ENCODE assay signal across 26 cellular contexts in the genomic region with DNA sequence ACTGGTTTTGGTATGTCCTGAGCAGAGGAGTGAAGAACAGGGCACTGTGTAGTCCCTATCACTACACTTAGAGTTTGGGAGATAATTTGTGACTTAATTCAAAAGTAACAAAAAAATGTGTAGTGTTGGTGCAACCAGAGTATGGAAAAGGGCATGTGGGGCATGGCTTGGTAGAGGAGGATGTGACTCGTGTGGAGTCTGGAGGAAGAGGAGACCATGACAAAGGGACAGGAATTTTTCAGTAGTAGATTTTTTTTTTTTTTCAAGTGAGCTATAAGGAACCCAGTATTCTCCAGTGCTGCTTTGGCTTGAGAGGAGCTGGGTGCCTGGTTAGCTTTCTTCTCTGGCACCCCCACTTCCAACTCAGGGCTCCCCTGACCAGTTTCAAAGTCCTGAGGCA. TPM values are rescaled to one million over a fixed set of nuclear protein-coding genes. Genes with fewer than 3 reads are reported as not detected.
DNase-seq lines count a peak whose midpoint lies in the region; ATAC-seq, FAIRE-seq and TF ChIP-seq lines count a peak whose summit lies in the region.
"Had no signal": no experiment of that assay in that cellular context is flagged by ENCODE, and none has a peak within 500 bp of the region (broad histone marks: within the 10 kb centered on the region; RNA-seq: fewer than 3 reads in every experiment).

No MANE protein-coding gene starts in this region.

- peaks cover 16% of the 10 kb centered on the region for H3K4me1 Mint-ChIP-seq in endodermal cell
- H3K4me1 Mint-ChIP-seq in stimulated activated effector memory CD8-positive, alpha-beta T cell treated with anti-CD3 and anti-CD28 coated beads, Interleukin-12 subunit alpha, Interleukin-12 subunit beta, amount 100 ng/mL, for 72 hours: peaks cover 27% of the 10 kb centered on the region

- peak overlapping the region; percentile 2 for H3K27ac Mint-ChIP-seq in endodermal cell
- peak overlapping the region; percentile 15 for H3K27ac Mint-ChIP-seq in stimulated activated effector memory CD8-positive, alpha-beta T cell treated with anti-CD3 and anti-CD28 coated beads, Interleukin-12 subunit alpha, Interleukin-12 subunit beta, amount 100 ng/mL, for 72 hours
- H3K27ac Mint-ChIP-seq: activated naive CD4-positive, alpha-beta T cell treated with anti-CD3 and anti-CD28 coated beads, Interleukin-2, amount 10 ng/mL, durations not matched to agents 7 days and 5 days; natural killer cell treated with Interleukin-12 subunit alpha and Interleukin-12 subunit beta and Interleukin-15 and Interleukin-18, amount 100 ng/mL, for 72 hours; stimulated activated memory B cell treated with anti-CD40 and anti-IgM and Interleukin-4, amounts not matched to agents 10 μg/mL and 1 μg/mL and 100 μg/mL, for 72 hours had no signal

- intact Hi-C loops in HepG2 (cut with micrococcal nuclease; ENCODE audit: unreplicated experiment) (no loop called here), right lobe of liver (cut with DNase I) (no loop called here), PC-3 (cut with micrococcal nuclease) (no loop called here)

- no peak for FAIRE-seq in HepG2 (lab: Jason Lieb, UNC)
- no peak for FAIRE-seq in D721Med (lab: Jason Lieb, UNC)
- FAIRE-seq: astrocyte, GM12891 had no signal

- TF ChIP-seq POLR2A in HepG2 (IDR thresholded peaks at IDR 0.05; ENCODE audit: insufficient read depth in 1 of 2, low read depth in 2 of 2, low read length in 2 of 2) (no peak), right lobe of liver (IDR thresholded peaks at IDR 0.05) (no peak)

- no peaks in the 10 kb centered on the region for H3K9me2 ChIP-seq in PC-3 (replicated peaks; ENCODE audit: low read length)

- peaks cover 34% of the 10 kb centered on the region for H3K36me3 Mint-ChIP-seq in endodermal cell (ENCODE audit: low read depth)
- H3K36me3 Mint-ChIP-seq in stimulated activated effector memory CD8-positive, alpha-beta T cell treated with anti-CD3 and anti-CD28 coated beads, Interleukin-12 subunit alpha, Interleukin-12 subunit beta, amount 100 ng/mL, for 72 hours: peaks cover 36% of the 10 kb centered on the region
- H3K36me3 Mint-ChIP-seq: natural killer cell treated with Interleukin-12 subunit alpha and Interleukin-12 subunit beta and Interleukin-15 and Interleukin-18, amount 100 ng/mL, for 72 hours had no signal

- H3K27me3 ChIP-seq in HepG2 (ENCODE audit: control insufficient read depth in 1 of 2, insufficient read depth in 2 of 2, low read length in 2 of 2): no peaks in the 10 kb centered on the region
- H3K27me3 ChIP-seq in right lobe of liver: no peaks in the 10 kb centered on the region
- no peaks in the 10 kb centered on the region for H3K27me3 ChIP-seq in PC-3 (ENCODE audit: low read length)
- no peaks in the 10 kb centered on the region for H3K27me3 ChIP-seq in endodermal cell (ENCODE audit: control insufficient read depth, insufficient read depth, low read length, poor library complexity, severe bottlenecking)
- H3K27me3 ChIP-seq: sigmoid colon, thyroid gland had no signal

- H3K27ac ChIP-seq in HepG2 (ENCODE audit: extremely low read length, insufficient read depth, low read length) (peak overlapping the region; percentile 1), right lobe of liver (no peak overlapping the region), PC-3 (ENCODE audit: low read length) (0 out of 2 replicates have a peak overlapping the region, but pooled peaks have one; percentile 3), endodermal cell (ENCODE audit: low read depth, low read length) (no peak overlapping the region)
- H3K27ac ChIP-seq: parathyroid adenoma, sigmoid colon, thyroid gland had no signal

- H2AFZ ChIP-seq in HepG2 (ENCODE audit: low read length) (no peak overlapping the region), PC-3 (ENCODE audit: low read length) (no peak overlapping the region)
- H2AFZ ChIP-seq: parathyroid adenoma had no signal

- no peaks in the 10 kb centered on the region for H4K20me1 ChIP-seq in HepG2 (ENCODE audit: insufficient read depth, low read length)
- no peaks in the 10 kb centered on the region for H4K20me1 ChIP-seq in PC-3 (ENCODE audit: low read length)

- H3K79me2 ChIP-seq in HepG2 (ENCODE audit: insufficient read depth, low read length): peaks cover 4% of the 10 kb centered on the region
- H3K79me2 ChIP-seq in PC-3 (ENCODE audit: low read length): peaks cover 9% of the 10 kb centered on the region

- H3K4me2 ChIP-seq in HepG2 (ENCODE audit: low read depth, low read length) (no peak overlapping the region), PC-3 (ENCODE audit: low read length) (0 out of 2 replicates have a peak overlapping the region, but pooled peaks have one; percentile 2)

- H3K4me3 ChIP-seq in HepG2 (replicated peaks in 1 of 3; ENCODE audit: insufficient read depth in 1 of 3, low read depth in 2 of 3, low read length in 3 of 3) (no peak overlapping the region), right lobe of liver (no peak overlapping the region), PC-3 (ENCODE audit: low read length) (no peak overlapping the region), endodermal cell (ENCODE audit: low read length) (no peak overlapping the region)
- H3K4me3 ChIP-seq: sigmoid colon, thyroid gland had no signal

- DNase-seq in HepG2 (ENCODE audit: low spot score): no peak
- DNase-seq in right lobe of liver: no peak
- DNase-seq in PC-3: peak; percentile 32
- DNase-seq in endodermal cell: no peak
- DNase-seq in stimulated activated effector memory CD8-positive, alpha-beta T cell treated with anti-CD3 and anti-CD28 coated beads, Interleukin-12 subunit alpha, Interleukin-12 subunit beta, amount 100 ng/mL, for 72 hours (ENCODE audit: low spot score in 2 of 2): no peak
- DNase-seq in H4 (ENCODE audit: low spot score): no peak
- no peak for DNase-seq in D721Med (ENCODE audit: insufficient read length, low spot score)
- DNase-seq: activated naive CD4-positive, alpha-beta T cell treated with anti-CD3 and anti-CD28 coated beads, Interleukin-2, amount 10 ng/mL, durations not matched to agents 7 days and 5 days; activated T-cell treated with anti-CD3 and anti-CD28 coated beads for 4 hours; CD4-positive, alpha-beta memory T cell; cerebellar nuclear complex; DMS53; effector CD4-positive, alpha-beta T cell; glutamatergic neuron; left colon; NCI-H1105 treated with DMSO at 0.1 percent for 48 hours; NCI-H524; sigmoid colon; SW 1271; thyroid gland had no signal

- no peak for TF ChIP-seq RAD21 in HepG2 (CRISPR knock-in tag; IDR thresholded peaks at IDR 0.05)

- no peak overlapping the region for H3K9ac ChIP-seq in HepG2 (ENCODE audit: insufficient read depth, low read depth, low read length)
- H3K9ac ChIP-seq in PC-3 (ENCODE audit: low read length): no peak overlapping the region
- H3K9ac ChIP-seq in endodermal cell (ENCODE audit: extremely low read depth, low read length, poor library complexity, severe bottlenecking): no peak overlapping the region
- H3K9ac ChIP-seq: parathyroid adenoma had no signal

- TF ChIP-seq CTCF in HepG2 (CRISPR knock-in tag; IDR thresholded peaks at IDR 0.05) (no peak), right lobe of liver (IDR thresholded peaks at IDR 0.05) (no peak), PC-3 (conservative IDR thresholded peaks at IDR 0.05; ENCODE audit: low read depth, low read length) (no peak), endodermal cell (conservative IDR thresholded peaks at IDR 0.05) (no peak), D721Med (IDR thresholded peaks at IDR 0.05; ENCODE audit: insufficient read depth, missing control alignments) (no peak)

- H3F3A ChIP-seq in PC-3 (ENCODE audit: low read length, unreplicated experiment): no peaks in the 10 kb centered on the region

- peaks cover 3% of the 10 kb centered on the region for H3K9me3 Mint-ChIP-seq in endodermal cell
- no peaks in the 10 kb centered on the region for H3K9me3 Mint-ChIP-seq in stimulated activated effector memory CD8-positive, alpha-beta T cell treated with anti-CD3 and anti-CD28 coated beads, Interleukin-12 subunit alpha, Interleukin-12 subunit beta, amount 100 ng/mL, for 72 hours
- H3K9me3 Mint-ChIP-seq: activated naive CD4-positive, alpha-beta T cell treated with anti-CD3 and anti-CD28 coated beads, Interleukin-2, amount 10 ng/mL, durations not matched to agents 7 days and 5 days; natural killer cell treated with Interleukin-12 subunit alpha and Interleukin-12 subunit beta and Interleukin-15 and Interleukin-18, amount 100 ng/mL, for 72 hours; stimulated activated memory B cell treated with anti-CD40 and anti-IgM and Interleukin-4, amounts not matched to agents 10 μg/mL and 1 μg/mL and 100 μg/mL, for 72 hours had no signal

- H3K4me1 ChIP-seq in HepG2 (ENCODE audit: insufficient read depth, low read length) (peaks cover 34% of the 10 kb centered on the region), right lobe of liver (peaks cover 0 to 3% (median 0%) of the 10 kb centered on the region in 4 donors), PC-3 (ENCODE audit: insufficient read depth, low read length) (peaks cover 18% of the 10 kb centered on the region), endodermal cell (ENCODE audit: control insufficient read depth, insufficient read depth, low read length) (no peaks in the 10 kb centered on the region)

- TF ChIP-seq EP300 in HepG2 (IDR thresholded peaks at IDR 0.05; ENCODE audit: low read depth in 2 of 2, low read length in 2 of 2): no peak
- TF ChIP-seq EP300 in HepG2 (CRISPR knock-in tag; IDR thresholded peaks at IDR 0.05; ENCODE audit: borderline replicate concordance): no peak

- H3K36me3 ChIP-seq in HepG2 (replicated peaks in 1 of 2; ENCODE audit: control insufficient read depth in 1 of 2, insufficient read depth in 2 of 2, low read length in 2 of 2): no peaks in the 10 kb centered on the region
- H3K36me3 ChIP-seq in right lobe of liver: no peaks in the 10 kb centered on the region
- H3K36me3 ChIP-seq in PC-3 (ENCODE audit: low read depth, low read length): no peaks in the 10 kb centered on the region
- peaks cover 7% of the 10 kb centered on the region for H3K36me3 ChIP-seq in endodermal cell (ENCODE audit: control insufficient read depth, insufficient read depth, low read length)
- H3K36me3 ChIP-seq: thyroid gland had no signal

- no peaks in the 10 kb centered on the region for H3K27me3 Mint-ChIP-seq in endodermal cell (ENCODE audit: insufficient read depth)
- H3K27me3 Mint-ChIP-seq: CD4-positive, alpha-beta memory T cell; natural killer cell treated with Interleukin-12 subunit alpha and Interleukin-12 subunit beta and Interleukin-15 and Interleukin-18, amount 100 ng/mL, for 72 hours; stimulated activated memory B cell treated with anti-CD40 and anti-IgM and Interleukin-4, amounts not matched to agents 10 μg/mL and 1 μg/mL and 100 μg/mL, for 72 hours had no signal

- in situ Hi-C loops in HepG2 (cut with HindIII; ENCODE audit: extremely low pct_ligation_motif_present, low pct_unique_long_range_greater_than_20kb): no loop called here

- no TSS peak for BruUV-seq in HepG2 (replicated peaks; lab: Mats Ljungman, UMichigan)
- no TSS peak for BruUV-seq in PC-3 (replicated peaks; lab: Mats Ljungman, UMichigan)

- 93% methylated on average over 1 of the region's 1 CpG for WGBS in HepG2 (ENCODE audit: low lambda C conversion rate)
- WGBS in right lobe of liver (ENCODE audit: insufficient coverage, low coverage, low lambda C conversion rate, missing lambda C conversion rate): 88% methylated on average over 1 of the region's 1 CpG
- 90% methylated on average over 1 of the region's 1 CpG; no CpG with 5 or more reads in 1 of the 2 experiments for WGBS in endodermal cell (ENCODE audit: insufficient coverage in 1 of 2, insufficient read length in 1 of 2), 2 experiments

- CTCF ChIA-PET in HepG2 (lab: Yijun Ruan, JAX; ENCODE audit: low intra/inter-chr PET ratio, low total read pairs) (no interaction called here), PC-3 (lab: Charles Lee) (interaction anchor here (0.5 kb wide), 1 partner anchor 80 kb away, joined by 5 read pairs; no protein-coding TSS in a partner anchor)

- no peak overlapping the region for H3K4me3 Mint-ChIP-seq in endodermal cell
- no peak overlapping the region for H3K4me3 Mint-ChIP-seq in stimulated activated effector memory CD8-positive, alpha-beta T cell treated with anti-CD3 and anti-CD28 coated beads, Interleukin-12 subunit alpha, Interleukin-12 subunit beta, amount 100 ng/mL, for 72 hours
- H3K4me3 Mint-ChIP-seq: activated naive CD4-positive, alpha-beta T cell treated with anti-CD3 and anti-CD28 coated beads, Interleukin-2, amount 10 ng/mL, durations not matched to agents 7 days and 5 days; CD4-positive, alpha-beta memory T cell; natural killer cell treated with Interleukin-12 subunit alpha and Interleukin-12 subunit beta and Interleukin-15 and Interleukin-18, amount 100 ng/mL, for 72 hours; stimulated activated memory B cell treated with anti-CD40 and anti-IgM and Interleukin-4, amounts not matched to agents 10 μg/mL and 1 μg/mL and 100 μg/mL, for 72 hours had no signal

- ATAC-seq in HepG2: no peak
- ATAC-seq in right lobe of liver: no peak
- peak; percentile 40 for ATAC-seq in PC-3
- ATAC-seq in stimulated activated effector memory CD8-positive, alpha-beta T cell treated with anti-CD3 and anti-CD28 coated beads, Interleukin-12 subunit alpha, Interleukin-12 subunit beta, amount 100 ng/mL, for 72 hours: no peak
- ATAC-seq in GM18502 (IDR thresholded peaks at IDR 0.05; ENCODE audit: poor library complexity, unreplicated experiment): no peak
- ATAC-seq: left colon; natural killer cell treated with Interleukin-12 subunit alpha and Interleukin-12 subunit beta and Interleukin-15 and Interleukin-18, amount 100 ng/mL, for 72 hours; stimulated activated memory B cell treated with anti-CD40 and anti-IgM and Interleukin-4, amounts not matched to agents 10 μg/mL and 1 μg/mL and 100 μg/mL, for 72 hours had no signal

- H3K9me3 ChIP-seq in HepG2 (ENCODE audit: low read length) (no peaks in the 10 kb centered on the region), right lobe of liver (no peaks in the 10 kb centered on the region), PC-3 (ENCODE audit: low read length) (no peaks in the 10 kb centered on the region), endodermal cell (ENCODE audit: control insufficient read depth, low read length) (no peaks in the 10 kb centered on the region)
- H3K9me3 ChIP-seq: sigmoid colon, thyroid gland had no signal

- POLR2A ChIA-PET in HepG2 (lab: Yijun Ruan, JAX) (no interaction called here), PC-3 (lab: Charles Lee; ENCODE audit: unreplicated experiment) (no interaction called here)

RNA-seq across cellular contexts. Expression of a gene that starts 5.1 kb away (rescaled TPM):
- total RNA-seq in HepG2 (2016; rRNA removed; fragmentation: Illumina TruSeq; extraction: Trizol) (11.9 and 13.6 TPM in 2 replicates), right lobe of liver (10 to 100 TPM in 5 of 6 experiments, 1 to 10 TPM in 1; 9.8 to 17.6 (median 12.9) TPM), PC-3 (2014; rRNA removed) (11.3 and 13.2 TPM in 2 replicates), endodermal cell (10 to 100 TPM; 20.5 to 26.1 TPM)
- total RNA-seq in HepG2 (2016; cell fraction: cytosol; rRNA removed; fragmentation: Illumina TruSeq; extraction: Trizol; ENCODE audit: low read depth): 6.0 TPM in 2 replicates
- 13.1 and 13.2 TPM in 2 replicates for total RNA-seq in HepG2 (2016; cell fraction: insoluble cytoplasmic fraction; rRNA removed; fragmentation: Illumina TruSeq; extraction: Trizol)
- total RNA-seq in HepG2 (2016; cell fraction: membrane; rRNA removed; fragmentation: Illumina TruSeq; extraction: Trizol): 7.3 and 8.0 TPM in 2 replicates
- 8.9 TPM in 2 replicates for total RNA-seq in HepG2 (2016; cell fraction: nucleus; rRNA removed; fragmentation: Illumina TruSeq; extraction: Trizol)
- 6.2 and 6.6 TPM in 2 replicates for polyA plus RNA-seq in HepG2 (2011; rRNA removed)
- polyA plus RNA-seq in HepG2 (2011; cell fraction: cytosol; rRNA removed): 3.7 and 4.0 TPM in 2 replicates
- 4.6 and 6.5 TPM in 2 replicates for polyA plus RNA-seq in HepG2 (2011; cell fraction: nucleus; rRNA removed)
- polyA plus RNA-seq in HepG2 (2012): 6.7 and 10.9 TPM in 2 replicates
- polyA plus RNA-seq in HepG2 (2016; cell fraction: cytosol; fragmentation: Illumina TruSeq; extraction: Trizol; ENCODE audit: low read depth): 4.8 and 5.2 TPM in 2 replicates
- polyA plus RNA-seq in HepG2 (2016; cell fraction: insoluble cytoplasmic fraction; fragmentation: Illumina TruSeq; extraction: Trizol; ENCODE audit: low read depth): 17.6 and 20.0 TPM in 2 replicates
- polyA plus RNA-seq in HepG2 (2016; cell fraction: membrane; fragmentation: Illumina TruSeq; extraction: Trizol; ENCODE audit: low read depth): 4.2 and 5.9 TPM in 2 replicates
- 22.2 and 24.5 TPM in 2 replicates for polyA plus RNA-seq in HepG2 (2016; cell fraction: nucleus; fragmentation: Illumina TruSeq; extraction: Trizol; ENCODE audit: insufficient read depth, low read depth)
- 3.2 and 4.1 TPM in 2 replicates for polyA minus RNA-seq in HepG2 (2011; rRNA and poly(A)+ RNA removed; ENCODE audit: low replicate concordance)
- polyA minus RNA-seq in HepG2 (2011; cell fraction: cytosol; rRNA and poly(A)+ RNA removed): 1.9 and 2.9 TPM in 2 replicates
- 9.0 and 9.7 TPM in 2 replicates for polyA minus RNA-seq in HepG2 (2011; cell fraction: nucleus; rRNA and poly(A)+ RNA removed)
- 23.4 TPM for polyA plus RNA-seq in endodermal cell (2013, experiment 1 of 2)
- 20.4 TPM for polyA plus RNA-seq in endodermal cell (2013, experiment 2 of 2)
- total RNA-seq in H4 (2014; rRNA removed; shearing (Covaris generic)): 12.6 and 16.0 TPM in 2 replicates

RNA-seq across cellular contexts. Expression of a gene that starts 58.6 kb away (rescaled TPM):
- total RNA-seq in HepG2 (2016; rRNA removed; fragmentation: Illumina TruSeq; extraction: Trizol): 11.3 and 13.6 TPM in 2 replicates
- 4.1 and 5.7 TPM in 2 replicates for total RNA-seq in HepG2 (2016; cell fraction: cytosol; rRNA removed; fragmentation: Illumina TruSeq; extraction: Trizol; ENCODE audit: low read depth)
- total RNA-seq in HepG2 (2016; cell fraction: insoluble cytoplasmic fraction; rRNA removed; fragmentation: Illumina TruSeq; extraction: Trizol): 9.1 and 11.6 TPM in 2 replicates
- total RNA-seq in HepG2 (2016; cell fraction: membrane; rRNA removed; fragmentation: Illumina TruSeq; extraction: Trizol): 11.4 and 13.2 TPM in 2 replicates
- 8.9 and 9.3 TPM in 2 replicates for total RNA-seq in HepG2 (2016; cell fraction: nucleus; rRNA removed; fragmentation: Illumina TruSeq; extraction: Trizol)
- 16.6 and 30.5 TPM in 2 replicates for polyA plus RNA-seq in HepG2 (2011; rRNA removed)
- polyA plus RNA-seq in HepG2 (2011; cell fraction: cytosol; rRNA removed): 27.0 and 27.3 TPM in 2 replicates
- 9.1 and 9.6 TPM in 2 replicates for polyA plus RNA-seq in HepG2 (2011; cell fraction: nucleus; rRNA removed)
- 31.0 and 42.6 TPM in 2 replicates for polyA plus RNA-seq in HepG2 (2012)
- 6.8 and 8.0 TPM in 2 replicates for polyA plus RNA-seq in HepG2 (2016; cell fraction: cytosol; fragmentation: Illumina TruSeq; extraction: Trizol; ENCODE audit: low read depth)
- 16.0 and 16.5 TPM in 2 replicates for polyA plus RNA-seq in HepG2 (2016; cell fraction: insoluble cytoplasmic fraction; fragmentation: Illumina TruSeq; extraction: Trizol; ENCODE audit: low read depth)
- polyA plus RNA-seq in HepG2 (2016; cell fraction: membrane; fragmentation: Illumina TruSeq; extraction: Trizol; ENCODE audit: low read depth): 14.8 and 15.9 TPM in 2 replicates
- polyA plus RNA-seq in HepG2 (2016; cell fraction: nucleus; fragmentation: Illumina TruSeq; extraction: Trizol; ENCODE audit: insufficient read depth, low read depth): 18.9 and 22.2 TPM in 2 replicates
- polyA minus RNA-seq in HepG2 (2011; rRNA and poly(A)+ RNA removed; ENCODE audit: low replicate concordance): 11.4 and 19.3 TPM in 2 replicates
- 35.1 and 38.1 TPM in 2 replicates for polyA minus RNA-seq in HepG2 (2011; cell fraction: cytosol; rRNA and poly(A)+ RNA removed)
- 10.4 and 12.7 TPM in 2 replicates for polyA minus RNA-seq in HepG2 (2011; cell fraction: nucleus; rRNA and poly(A)+ RNA removed)
- 100 to 1,000 TPM in 2 of 6 experiments, 10 to 100 TPM in 2, 1 to 10 TPM in 2; 7.1 to 140 (median 55.5) TPM for total RNA-seq in right lobe of liver
- total RNA-seq in PC-3 (2014; rRNA removed): 117 and 125 TPM in 2 replicates
- total RNA-seq in endodermal cell: 100 to 1,000 TPM; 392 to 545 TPM
- polyA plus RNA-seq in endodermal cell (2013, experiment 1 of 2): 757 TPM
- polyA plus RNA-seq in endodermal cell (2013, experiment 2 of 2): 674 TPM
- total RNA-seq in H4 (2014; rRNA removed; shearing (Covaris generic)): 240 and 276 TPM in 2 replicates
- total RNA-seq: CD4-positive, alpha-beta memory T cell had no signal

Comparison
In these comparisons a context has a peak if more than half of its experiments do, and no peak if none do; other contexts are left out.
1. H3K27ac ChIP-seq: peak in HepG2 (single experiment) and PC-3 (single experiment); none in right lobe of liver (0 of 3) and endodermal cell (single experiment).